19 cellular contexts compared by ENCODE assay signal in the genomic region with DNA sequence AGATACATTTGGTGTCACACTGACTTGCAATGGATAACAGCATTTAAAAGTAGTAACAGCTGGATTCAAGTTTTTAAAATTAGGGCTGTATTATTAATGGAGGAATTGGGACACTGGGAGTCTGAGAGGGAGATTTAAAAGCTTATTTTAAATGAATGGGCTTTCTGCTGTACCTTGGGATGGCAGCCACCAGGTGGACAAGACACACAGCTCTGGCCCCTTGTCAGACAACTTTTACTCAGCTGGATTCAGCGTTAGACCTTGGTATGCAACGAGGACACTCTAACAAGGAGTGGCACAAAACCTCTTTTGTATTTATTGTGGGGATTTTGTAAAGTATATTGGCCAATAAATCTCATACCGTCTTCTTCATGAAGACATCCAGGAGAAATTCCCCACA.
DNase-seq lines count a peak whose midpoint lies in the region; ATAC-seq and TF ChIP-seq lines count a peak whose summit lies in the region.
"Had no signal": no experiment of that assay in that cellular context is flagged by ENCODE, and none has a peak within 500 bp of the region (broad histone marks: within the 10 kb centered on the region; RNA-seq: fewer than 3 reads in every experiment).

No MANE protein-coding gene starts in this region.

- no peak overlapping the region for H3K4me3 ChIP-seq in BE2C (ENCODE audit: low read depth, low read length)
- H3K4me3 ChIP-seq in HCT116 (replicated peaks in 1 of 2; ENCODE audit: low read depth in 1 of 2, low read length in 2 of 2): no peak overlapping the region
- H3K4me3 ChIP-seq in breast epithelium: no peak overlapping the region
- H3K4me3 ChIP-seq: gastrocnemius medialis had no signal

- H3K79me2 ChIP-seq in HCT116 (ENCODE audit: insufficient read depth, low read length): no peaks in the 10 kb centered on the region

- H3K27ac Mint-ChIP-seq in memory B cell: peak overlapping the region; percentile 65
- H3K27ac Mint-ChIP-seq: activated CD8-positive, alpha-beta T cell treated with anti-CD3 and anti-CD28 coated beads, Interleukin-2, amount 10 ng/mL, durations not matched to agents 7 days and 5 days; stimulated activated effector memory CD8-positive, alpha-beta T cell treated with anti-CD3 and anti-CD28 coated beads, Interleukin-12 subunit alpha, Interleukin-12 subunit beta, amount 100 ng/mL, for 72 hours; T-helper 1 cell treated with Interleukin-12 subunit alpha and Interleukin-12 subunit beta and Interleukin-4 antibody, amounts not matched to agents 30 μg/mL and 1 μg/mL, for 36 hours had no signal

- H3K27ac ChIP-seq in HCT116 (ENCODE audit: low read depth, low read length) (no peak overlapping the region), breast epithelium (no peak overlapping the region)
- H3K27ac ChIP-seq: gastrocnemius medialis had no signal

- H3K36me3 Mint-ChIP-seq in memory B cell: no peaks in the 10 kb centered on the region
- H3K36me3 Mint-ChIP-seq: stimulated activated effector memory CD8-positive, alpha-beta T cell treated with anti-CD3 and anti-CD28 coated beads, Interleukin-12 subunit alpha, Interleukin-12 subunit beta, amount 100 ng/mL, for 72 hours had no signal

- H3K9me3 ChIP-seq in BE2C (no peaks in the 10 kb centered on the region), HCT116 (ENCODE audit: control insufficient read depth in 1 of 2, insufficient read depth in 1 of 2, low read depth in 1 of 2, low read length in 2 of 2) (no peaks in the 10 kb centered on the region), breast epithelium (no peaks in the 10 kb centered on the region)
- H3K9me3 ChIP-seq: gastrocnemius medialis had no signal

- BruUV-seq in HCT116 (replicated peaks; lab: Mats Ljungman, UMichigan): no TSS peak

- no peaks in the 10 kb centered on the region for H3K4me1 Mint-ChIP-seq in memory B cell
- H3K4me1 Mint-ChIP-seq: stimulated activated effector memory CD8-positive, alpha-beta T cell treated with anti-CD3 and anti-CD28 coated beads, Interleukin-12 subunit alpha, Interleukin-12 subunit beta, amount 100 ng/mL, for 72 hours had no signal

- CTCF ChIA-PET in HCT116 (lab: Charles Lee): interaction anchor here (0.8 to 1.6 kb wide), 9 partner anchors 9 to 437 kb away, joined by 3 to 5 read pairs (median 4); no protein-coding TSS in a partner anchor

- H2AFZ ChIP-seq in HCT116 (ENCODE audit: low read depth, low read length, poor library complexity, severe bottlenecking): no peak overlapping the region

- H3K27me3 ChIP-seq in BE2C (no peaks in the 10 kb centered on the region), HCT116 (ENCODE audit: insufficient read depth, low read length) (no peaks in the 10 kb centered on the region), breast epithelium (no peaks in the 10 kb centered on the region)
- H3K27me3 ChIP-seq: gastrocnemius medialis had no signal

- no peaks in the 10 kb centered on the region for H3K9me2 ChIP-seq in HCT116 (ENCODE audit: insufficient read depth)

- H4K20me1 ChIP-seq in HCT116 (ENCODE audit: insufficient read depth): no peaks in the 10 kb centered on the region

- H3K9me3 Mint-ChIP-seq in memory B cell: no peaks in the 10 kb centered on the region
- H3K9me3 Mint-ChIP-seq: stimulated activated effector memory CD8-positive, alpha-beta T cell treated with anti-CD3 and anti-CD28 coated beads, Interleukin-12 subunit alpha, Interleukin-12 subunit beta, amount 100 ng/mL, for 72 hours; T-helper 1 cell treated with Interleukin-12 subunit alpha and Interleukin-12 subunit beta and Interleukin-4 antibody, amounts not matched to agents 30 μg/mL and 1 μg/mL, for 36 hours had no signal

- peak; percentile 32; the same call in 1 of the 2 replicates for TF ChIP-seq RAD21 in HCT116 (IDR thresholded peaks at IDR 0.05; ENCODE audit: low read depth)

- H3K4me3 Mint-ChIP-seq in memory B cell: no peak overlapping the region
- H3K4me3 Mint-ChIP-seq: activated CD8-positive, alpha-beta T cell treated with anti-CD3 and anti-CD28 coated beads, Interleukin-2, amount 10 ng/mL, durations not matched to agents 7 days and 5 days; stimulated activated effector memory CD8-positive, alpha-beta T cell treated with anti-CD3 and anti-CD28 coated beads, Interleukin-12 subunit alpha, Interleukin-12 subunit beta, amount 100 ng/mL, for 72 hours; T-helper 1 cell treated with Interleukin-12 subunit alpha and Interleukin-12 subunit beta and Interleukin-4 antibody, amounts not matched to agents 30 μg/mL and 1 μg/mL, for 36 hours had no signal

- TF ChIP-seq POLR2A in HCT116 (IDR thresholded peaks at IDR 0.05; ENCODE audit: borderline replicate concordance, extremely low read depth, insufficient read depth, insufficient read length): no peak
- no peak for TF ChIP-seq POLR2A in breast epithelium (IDR thresholded peaks at IDR 0.05)

- no peak overlapping the region for H3K4me2 ChIP-seq in HCT116 (ENCODE audit: low read length)

- DNase-seq in BE2C (no peak), HCT116 (ENCODE audit: low read depth, low spot score) (no peak), breast epithelium (ENCODE audit: low spot score in 2 of 2) (peak in 1 of 2 donors; percentile 23), memory B cell (ENCODE audit: low spot score in 2 of 2) (no peak), SIG-M5 (lab: John Stamatoyannopoulos, UW) (no peak), AML-193 (lab: John Stamatoyannopoulos, UW) (no peak)
- DNase-seq: activated CD8-positive, alpha-beta T cell treated with anti-CD3 and anti-CD28 coated beads, Interleukin-2, amount 10 ng/mL, durations not matched to agents 7 days and 5 days; activated naive CD4-positive, alpha-beta T cell treated with anti-CD3 and anti-CD28 coated beads, Interleukin-2, amount 50 U/mL, for 16 hours; C1 segment of cervical spinal cord; gastrocnemius medialis; Karpas-422; NCI-H2081 treated with DMSO at 0.1 percent for 48 hours; occipital lobe; stimulated activated CD4-positive, alpha-beta T cell treated with anti-CD3 and anti-CD28 coated beads, Interleukin-1b, Interleukin-23, amount 100 ng/mL, for 48 hours had no signal

- RAD21 ChIA-PET in HCT116 (lab: Charles Lee; ENCODE audit: low non-redundant PET in 1 of 2, low total read pairs in 2 of 2, uncharacterized antibody in 2 of 2, unreplicated experiment in 2 of 2): interaction anchor here in 1 of 2 experiments (1.1 kb wide), 1 partner anchor 241 kb away, joined by 3 read pairs; no protein-coding TSS in a partner anchor

- H3K4me1 ChIP-seq in BE2C (peaks cover 2% of the 10 kb centered on the region; the same call in 1 of the 2 replicates), HCT116 (ENCODE audit: control insufficient read depth in 1 of 2, insufficient read depth in 2 of 2, low read length in 2 of 2) (no peaks in the 10 kb centered on the region), breast epithelium (no peaks in the 10 kb centered on the region)
- H3K4me1 ChIP-seq: gastrocnemius medialis had no signal

- TF ChIP-seq CTCF in BE2C (IDR thresholded peaks at IDR 0.05; ENCODE audit: low read depth, low read length) (peak; percentile 32; the same call in 1 of the 2 replicates), HCT116 (IDR thresholded peaks at IDR 0.05 in 2 of 3, conservative IDR thresholded peaks at IDR 0.05 in 1 of 3; ENCODE audit: borderline replicate concordance in 1 of 3, insufficient read depth in 1 of 3, low read depth in 2 of 3, low read length in 2 of 3) (peak in 2 of 3 experiments; percentile 50 to 51; a peak in 3 of 6 replicates), breast epithelium (IDR thresholded peaks at IDR 0.05) (peak in 2 of 3 donors; percentile 21 to 40)

- no peaks in the 10 kb centered on the region for H3K27me3 Mint-ChIP-seq in memory B cell

- ATAC-seq in HCT116: peak; percentile 80
- ATAC-seq in memory B cell (ENCODE audit: low read depth): no peak
- no peak for ATAC-seq in GM21515 (IDR thresholded peaks at IDR 0.05; ENCODE audit: unreplicated experiment)
- ATAC-seq in GM21717 (IDR thresholded peaks at IDR 0.05; ENCODE audit: unreplicated experiment): no peak
- ATAC-seq: activated CD8-positive, alpha-beta T cell treated with anti-CD3 and anti-CD28 coated beads, Interleukin-2, amount 10 ng/mL, durations not matched to agents 7 days and 5 days; gastrocnemius medialis; left lobe of liver; stimulated activated effector memory CD8-positive, alpha-beta T cell treated with anti-CD3 and anti-CD28 coated beads, Interleukin-12 subunit alpha, Interleukin-12 subunit beta, amount 100 ng/mL, for 72 hours had no signal

- POLR2A ChIA-PET in HCT116 (lab: Charles Lee): interaction anchor here (0.9 kb wide), 1 partner anchor 9 kb away, joined by 3 read pairs; no protein-coding TSS in a partner anchor

- intact Hi-C loops in HCT116 (cut with micrococcal nuclease) (no loop called here), breast epithelium (cut with DNase I; ENCODE audit: low total_unique reads) (no loop called here)

- no peak overlapping the region for H3K9ac ChIP-seq in HCT116 (ENCODE audit: low read length)

- H3K36me3 ChIP-seq in BE2C: no peaks in the 10 kb centered on the region
- no peaks in the 10 kb centered on the region for H3K36me3 ChIP-seq in HCT116 (ENCODE audit: control insufficient read depth in 1 of 2, insufficient read depth in 2 of 2, low read length in 2 of 2)
- no peaks in the 10 kb centered on the region for H3K36me3 ChIP-seq in breast epithelium
- H3K36me3 ChIP-seq: gastrocnemius medialis had no signal

TF ChIP-seq in HCT116, 20 proteins besides CTCF, POLR2A, EP300 and RAD21 (continues in another document):
- TF ChIP-seq TCF7L2 (IDR thresholded peaks at IDR 0.05; ENCODE audit: borderline replicate concordance, extremely low read depth, insufficient read depth, insufficient read length) (no peak), CBX3 (IDR thresholded peaks at IDR 0.05; ENCODE audit: low read depth) (no peak), EGR1 (IDR thresholded peaks at IDR 0.05; ENCODE audit: low read depth) (no peak), SIN3A (IDR thresholded peaks at IDR 0.05; ENCODE audit: low read depth) (no peak), SP1 (IDR thresholded peaks at IDR 0.05; ENCODE audit: low read depth) (no peak), EZH2phosphoT487 (IDR thresholded peaks at IDR 0.05; ENCODE audit: borderline replicate concordance) (no peak)
- TF ChIP-seq, protein P1, sequence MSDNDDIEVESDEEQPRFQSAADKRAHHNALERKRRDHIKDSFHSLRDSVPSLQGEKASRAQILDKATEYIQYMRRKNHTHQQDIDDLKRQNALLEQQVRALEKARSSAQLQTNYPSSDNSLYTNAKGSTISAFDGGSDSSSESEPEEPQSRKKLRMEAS (IDR thresholded peaks at IDR 0.05): no peak
